8 cellular contexts compared by ENCODE assay signal in the genomic region with DNA sequence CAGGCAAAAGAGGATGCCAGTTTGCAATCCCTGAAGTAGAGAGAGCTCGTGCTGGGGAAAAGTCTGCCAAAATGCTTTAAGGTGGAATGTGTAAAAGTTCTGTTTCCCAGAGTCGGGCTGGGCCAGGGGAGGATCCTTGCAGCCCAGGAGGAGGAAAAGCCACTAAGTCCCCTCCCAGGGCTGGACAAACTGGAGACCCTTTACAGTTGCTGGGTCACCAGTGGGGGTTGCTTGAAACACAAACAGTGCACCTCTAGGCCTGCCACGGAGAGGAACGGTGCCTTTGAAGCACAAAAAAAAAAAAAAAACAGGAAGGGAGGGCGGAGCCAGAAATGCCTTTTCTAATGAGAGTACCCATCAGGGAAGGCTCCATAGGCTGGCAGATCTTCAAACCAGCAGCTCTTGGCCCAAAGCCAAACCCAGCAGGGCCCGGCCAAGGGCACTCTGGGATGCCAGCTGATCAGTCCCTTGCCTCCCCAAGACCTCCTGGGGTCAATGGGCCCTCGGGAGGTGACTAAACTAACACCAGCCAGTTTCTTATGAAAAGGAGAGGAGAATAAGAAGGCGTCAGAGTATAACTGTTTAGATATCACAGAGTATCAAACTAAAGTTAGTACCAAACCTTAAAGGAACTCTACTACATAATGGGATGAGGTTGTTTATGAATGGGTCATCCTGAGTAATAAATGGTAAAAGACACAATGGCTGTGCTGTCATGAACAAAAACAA. TPM values are rescaled to one million over a fixed set of nuclear protein-coding genes. Genes with fewer than 3 reads are reported as not detected.
DNase-seq lines count a peak whose midpoint lies in the region; ATAC-seq, FAIRE-seq and TF ChIP-seq lines count a peak whose summit lies in the region.

No MANE protein-coding gene starts in this region.

- peaks cover 30% of the 10 kb centered on the region for H3K4me1 ChIP-seq in SJCRH30
- peaks cover 5% of the 10 kb centered on the region; the same call in 1 of the 2 replicates for H3K4me1 ChIP-seq in GM12878 (ENCODE audit: control insufficient read depth, insufficient read depth, low read length)
- H3K4me1 ChIP-seq in hepatocyte (ENCODE audit: insufficient read depth), result peaks cover 26% of the 10 kb centered on the region

- RAD21 ChIA-PET in GM12878 (lab: Charles Lee; ENCODE audit: unreplicated experiment), result interaction anchor here (0.6 to 2.6 kb wide), 7 partner anchors 10 to 316 kb away, joined by 3 to 9 read pairs (median 4); no protein-coding TSS in a partner anchor

- no peak for TF ChIP-seq EP300 in GM12878 (IDR thresholded peaks at IDR 0.05; ENCODE audit: borderline replicate concordance in 1 of 2, control insufficient read depth in 1 of 2, low read depth in 2 of 2, low read length in 2 of 2)

- FAIRE-seq in GM12878 (lab: Jason Lieb, UNC), result peak; percentile 35

- H3K27ac ChIP-seq in SJCRH30, result peak overlapping the region; percentile 83
- H3K27ac ChIP-seq in GM12878 (ENCODE audit: control insufficient read depth, insufficient read depth), result peak overlapping the region; percentile 93
- peak overlapping the region; percentile 84 for H3K27ac ChIP-seq in hepatocyte

- no peak for TF ChIP-seq RAD21 in GM12878 (IDR thresholded peaks at IDR 0.05; ENCODE audit: insufficient read depth, low read depth, low read length)

- peak; percentile 61 for TF ChIP-seq POLR2A in GM12878 (IDR thresholded peaks at IDR 0.05; ENCODE audit: low read depth, low read length)

- intact Hi-C loops in GM12878 (cut with micrococcal nuclease; ENCODE audit: unreplicated experiment), result loop anchor here (2.0 kb wide), 1 partner anchor 23 kb away; the partner anchor contains the start of gene HLA-A

- DNase-seq in NCI-H2107 treated with DMSO at 0.1 percent for 48 hours (lab: John Stamatoyannopoulos, UW; ENCODE audit: unreplicated experiment), result peak; percentile 14
- DNase-seq in NCI-H2107 (lab: John Stamatoyannopoulos, UW), result no peak
- DNase-seq in LoVo (ENCODE audit: low spot score), result peak; percentile 88
- DNase-seq in SJCRH30, result peak; percentile 80 to 89
- DNase-seq in GM12878 (ENCODE audit: low read depth, low spot score), result peak; percentile 62
- peak; percentile 61 for DNase-seq in hepatocyte (ENCODE audit: low spot score)
- DNase-seq in putamen (ENCODE audit: low spot score), result peak; percentile 74
- DNase-seq in GM19240 (ENCODE audit: insufficient read length, low spot score), result no peak

- CTCF ChIA-PET in GM12878 (lab: Yijun Ruan, JAX), result interaction anchor here (0.6 to 6.6 kb wide), 13 partner anchors 8 to 316 kb away, joined by 3 to 71 read pairs (median 9); no protein-coding TSS in a partner anchor

- in situ Hi-C loops in GM12878 (cut with MboI), result no loop called here

- no peaks in the 10 kb centered on the region for H4K20me1 ChIP-seq in GM12878 (ENCODE audit: control insufficient read depth, insufficient read depth)
- H4K20me1 ChIP-seq in hepatocyte (ENCODE audit: insufficient read depth, poor library complexity, severe bottlenecking), result no peaks in the 10 kb centered on the region

- H2AFZ ChIP-seq in GM12878 (ENCODE audit: control insufficient read depth, low read depth, low read length), result peak overlapping the region; percentile 8
- H2AFZ ChIP-seq in hepatocyte, result peak overlapping the region; percentile 34

- H3K4me2 ChIP-seq in GM12878 (ENCODE audit: control insufficient read depth, insufficient read depth) (peak overlapping the region; percentile 97), hepatocyte (peak overlapping the region; percentile 71)

- ATAC-seq in GM12878, result peak; percentile 78

- no TSS peak for BruUV-seq in GM12878 (replicated peaks; lab: Mats Ljungman, UMichigan)

- H3K9ac ChIP-seq in GM12878 (ENCODE audit: control insufficient read depth, insufficient read depth, low read length), result peak overlapping the region; percentile 74

- TF ChIP-seq CTCF in GM12878 (IDR thresholded peaks at IDR 0.05 in 2 of 3, conservative IDR thresholded peaks at IDR 0.05 in 1 of 3; ENCODE audit: control insufficient read depth in 2 of 3, extremely low read depth in 1 of 3, insufficient read depth in 1 of 3, low read depth in 3 of 3, low read length in 3 of 3) (no peak), hepatocyte (IDR thresholded peaks at IDR 0.05; ENCODE audit: poor library complexity) (no peak)

- no peaks in the 10 kb centered on the region for H3K9me3 ChIP-seq in SJCRH30 (replicated peaks)
- H3K9me3 ChIP-seq in GM12878 (replicated peaks; ENCODE audit: control insufficient read depth, insufficient read depth, low read length), result no peaks in the 10 kb centered on the region
- H3K9me3 ChIP-seq in hepatocyte (ENCODE audit: low read depth), result no peaks in the 10 kb centered on the region

- H3K79me2 ChIP-seq in GM12878 (ENCODE audit: control insufficient read depth, insufficient read depth, low read length) (peaks cover 5% of the 10 kb centered on the region), hepatocyte (no peaks in the 10 kb centered on the region)

- H3K36me3 ChIP-seq in SJCRH30 (0 out of 2 replicates have a peak, but pooled peaks cover 3% of the 10 kb centered on the region), GM12878 (ENCODE audit: control insufficient read depth in 2 of 2, insufficient read depth in 2 of 2, low read length in 1 of 2) (no peaks in the 10 kb centered on the region), hepatocyte (replicated peaks; ENCODE audit: insufficient read depth, low read depth) (no peaks in the 10 kb centered on the region)

- POLR2A ChIA-PET in GM12878 (lab: Charles Lee), result interaction anchor here (0.5 to 5.0 kb wide), 8 partner anchors 13 to 159 kb away, joined by 3 to 27 read pairs (median 4); partner anchors contain the start of genes HLA-A and POLR1H

- SMC1A ChIA-PET in GM12878 (lab: Charles Lee; ENCODE audit: uncharacterized antibody, unreplicated experiment), result interaction anchor here (0.6 to 4.3 kb wide), 12 partner anchors 11 to 318 kb away, joined by 3 to 38 read pairs (median 4); partner anchors contain the start of gene HLA-A

- no peaks in the 10 kb centered on the region for H3K9me2 ChIP-seq in hepatocyte (replicated peaks; ENCODE audit: insufficient read depth)

- H3K27me3 ChIP-seq in SJCRH30 (no peaks in the 10 kb centered on the region), GM12878 (replicated peaks in 1 of 2; ENCODE audit: control insufficient read depth in 2 of 2, insufficient read depth in 2 of 2, low read length in 1 of 2) (no peaks in the 10 kb centered on the region), hepatocyte (no peaks in the 10 kb centered on the region)

- WGBS in GM12878 (ENCODE audit: insufficient coverage, insufficient replicate concordance, low lambda C conversion rate, missing lambda C conversion rate), result 4% methylated on average over 8 of the region's 8 CpGs
- WGBS in hepatocyte (ENCODE audit: low lambda C conversion rate, missing lambda C conversion rate), result 34% methylated on average over 8 of the region's 8 CpGs

- H3K4me3 ChIP-seq in SJCRH30 (peak overlapping the region; percentile 61), GM12878 (peak overlapping the region; percentile 66), hepatocyte (no peak overlapping the region)

TF ChIP-seq in GM12878, 131 proteins besides CTCF, POLR2A, EP300 and RAD21 (continues in another document):
- TF ChIP-seq, protein P1, sequence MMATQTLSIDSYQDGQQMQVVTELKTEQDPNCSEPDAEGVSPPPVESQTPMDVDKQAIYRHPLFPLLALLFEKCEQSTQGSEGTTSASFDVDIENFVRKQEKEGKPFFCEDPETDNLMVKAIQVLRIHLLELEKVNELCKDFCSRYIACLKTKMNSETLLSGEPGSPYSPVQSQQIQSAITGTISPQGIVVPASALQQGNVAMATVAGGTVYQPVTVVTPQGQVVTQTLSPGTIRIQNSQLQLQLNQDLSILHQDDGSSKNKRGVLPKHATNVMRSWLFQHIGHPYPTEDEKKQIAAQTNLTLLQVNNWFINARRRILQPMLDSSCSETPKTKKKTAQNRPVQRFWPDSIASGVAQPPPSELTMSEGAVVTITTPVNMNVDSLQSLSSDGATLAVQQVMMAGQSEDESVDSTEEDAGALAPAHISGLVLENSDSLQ (IDR thresholded peaks at IDR 0.05), result no peak
- no peak for TF ChIP-seq CBX3 (IDR thresholded peaks at IDR 0.05; ENCODE audit: borderline replicate concordance, low read depth)

RNA-seq across cellular contexts. Expression of gene HLA-A, which starts 23.7 kb away (rescaled TPM):
- 0.08 and 0.22 TPM in 2 replicates for total RNA-seq in SJCRH30 (2014; rRNA removed; shearing (Covaris generic))
- 877 and 922 TPM in 2 replicates for total RNA-seq in GM12878 (2013; cell fraction: nucleolus; rRNA removed)
- total RNA-seq in GM12878 (2014; rRNA removed), result 1,155 and 1,166 TPM in 2 replicates
- total RNA-seq in GM12878 (2014; rRNA removed; fragmentation: Illumina TruSeq; extraction: Trizol), result 455 and 468 TPM in 2 replicates
- 928 and 1,003 TPM in 2 replicates for total RNA-seq in GM12878 (2021)
- polyA plus RNA-seq in GM12878 (2011; ENCODE audit: low read depth), result 718 TPM
- 490 and 959 TPM in 2 replicates for polyA plus RNA-seq in GM12878 (2011; rRNA removed)
- 1,522 and 1,730 TPM in 2 replicates for polyA plus RNA-seq in GM12878 (2011; cell fraction: cytosol; rRNA removed)
- polyA plus RNA-seq in GM12878 (2011; cell fraction: nucleus; rRNA removed), result 1,255 and 1,711 TPM in 2 replicates
- polyA plus RNA-seq in GM12878 (2012), result 1,065 and 1,243 TPM in 2 replicates
- 255 and 382 TPM in 2 replicates for polyA plus RNA-seq in GM12878 (2014; fragmentation: Illumina TruSeq; extraction: Trizol)
- polyA plus RNA-seq in GM12878 (2014; fragmentation: Nextera tagmentation; extraction: Ambion mirVana), result 100 to 1,000 TPM; 129 to 329 TPM
- polyA plus RNA-seq in GM12878 (2014; rRNA removed), result 1,078 and 1,263 TPM in 2 replicates
- polyA plus RNA-seq in GM12878 (2016; fragmentation: Nextera tagmentation; extraction: Ambion mirVana), result 100 to 1,000 TPM; 699 to 799 TPM
- 560 and 847 TPM in 2 replicates for polyA minus RNA-seq in GM12878 (2011; rRNA and poly(A)+ RNA removed)
- polyA minus RNA-seq in GM12878 (2011; cell fraction: cytosol; rRNA and poly(A)+ RNA removed), result 323 and 371 TPM in 2 replicates
- 239 and 260 TPM in 2 replicates for polyA minus RNA-seq in GM12878 (2011; cell fraction: nucleus; rRNA and poly(A)+ RNA removed)
- 293 and 339 TPM in 2 replicates for total RNA-seq in hepatocyte
- polyA plus RNA-seq in hepatocyte, result 349 and 350 TPM in 2 replicates

Comparison
In these comparisons a context has a peak if more than half of its experiments do, and no peak if none do; other contexts are left out.
1. DNase-seq: peak in NCI-H2107 treated with DMSO at 0.1 percent for 48 hours (single experiment), LoVo (single experiment), SJCRH30 (2 of 2), GM12878 (single experiment), hepatocyte (single experiment) and putamen (single experiment); none in NCI-H2107 (single experiment) and GM19240 (single experiment).
2. RNA of gene HLA-A, which starts 23.7 kb away (total RNA-seq): 455 to 1,166 TPM in GM12878 and 293 to 339 TPM in hepatocyte; 0.08 to 0.22 TPM in SJCRH30; every median in the first group is over 100 times any median in the second.
3. Peak in every context shown above with its lines, with median percentiles within 50 percentile points of each other: H3K27ac ChIP-seq.